In the genomic region with DNA sequence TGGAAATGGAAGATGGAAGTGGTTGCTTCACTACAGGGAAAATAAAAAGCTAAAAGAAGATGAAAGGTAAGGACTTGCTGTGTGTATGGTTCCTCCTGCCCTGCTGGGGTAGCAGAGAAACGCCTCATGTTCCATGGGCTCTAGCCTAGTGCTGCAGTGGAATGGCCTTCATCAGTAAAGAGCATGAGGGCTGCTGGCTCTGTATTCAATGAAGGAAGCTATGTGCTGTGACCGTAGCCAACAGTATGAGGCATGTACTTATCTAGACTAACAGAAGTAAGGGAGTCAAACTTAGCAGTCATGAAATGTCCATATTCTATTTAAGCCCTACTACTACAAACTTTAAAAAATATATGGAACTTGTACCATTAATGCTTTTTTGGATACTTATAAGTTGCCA, we compare ENCODE assay signal across 22 cellular contexts. TPM values are rescaled to one million over a fixed set of nuclear protein-coding genes. Genes with fewer than 3 reads are reported as not detected.
DNase-seq lines count a peak whose midpoint lies in the region; ATAC-seq and TF ChIP-seq lines count a peak whose summit lies in the region.
"Had no signal": no experiment of that assay in that cellular context is flagged by ENCODE, and none has a peak within 500 bp of the region (broad histone marks: within the 10 kb centered on the region; RNA-seq: fewer than 3 reads in every experiment).

No MANE protein-coding gene starts in this region.

- TF ChIP-seq CTCF in CD8-positive, alpha-beta T cell (IDR thresholded peaks at IDR 0.05): no peak
- no peak for TF ChIP-seq CTCF in activated B cell treated with CpG ODN at 0.5 μM for 24 hours (IDR thresholded peaks at IDR 0.05)

- no peaks in the 10 kb centered on the region for H3K4me1 ChIP-seq in CD8-positive, alpha-beta T cell (ENCODE audit: insufficient read depth, low read length)
- H3K4me1 ChIP-seq: esophagus muscularis mucosa, upper lobe of right lung had no signal

- no peaks in the 10 kb centered on the region for H3K27me3 Mint-ChIP-seq in activated T-cell treated with anti-CD3 and anti-CD28 coated beads, Interleukin-2, amount 50 U/mL, for 24 hours
- H3K27me3 Mint-ChIP-seq in activated T-cell treated with anti-CD3 and anti-CD28 coated beads, Interleukin-2, amount 50 U/mL, for 4 hours (ENCODE audit: low read depth): no peaks in the 10 kb centered on the region
- H3K27me3 Mint-ChIP-seq in CD8-positive, alpha-beta T cell (ENCODE audit: low read depth): no peaks in the 10 kb centered on the region
- no peaks in the 10 kb centered on the region for H3K27me3 Mint-ChIP-seq in activated B cell treated with CpG ODN at 0.5 μM for 24 hours
- no peaks in the 10 kb centered on the region for H3K27me3 Mint-ChIP-seq in natural killer cell treated with Interleukin-12 subunit alpha and Interleukin-12 subunit beta and Interleukin-15 and Interleukin-18, amount 100 ng/mL, for 72 hours

- POLR2A ChIA-PET in CD8-positive, alpha-beta T cell (lab: Charles Lee): interaction anchor here (0.7 to 1.0 kb wide), 2 partner anchors 27 to 46 kb away, joined by 3 to 4 read pairs; no protein-coding TSS in a partner anchor
- POLR2A ChIA-PET in activated B cell treated with CpG ODN at 0.5 μM for 24 hours (lab: Charles Lee): no interaction called here

- H3K9me3 ChIP-seq in CD8-positive, alpha-beta T cell (ENCODE audit: low read length): no peaks in the 10 kb centered on the region
- H3K9me3 ChIP-seq: adrenal gland, esophagus muscularis mucosa, upper lobe of right lung had no signal

- H3K36me3 ChIP-seq in CD8-positive, alpha-beta T cell (ENCODE audit: insufficient read depth, low read length): peaks cover 47% of the 10 kb centered on the region

- H3K27ac Mint-ChIP-seq in activated T-cell treated with anti-CD3 and anti-CD28 coated beads, Interleukin-2, amount 50 U/mL, for 24 hours: peak overlapping the region; percentile 86
- H3K27ac Mint-ChIP-seq in CD8-positive, alpha-beta T cell: peak overlapping the region; percentile 45
- H3K27ac Mint-ChIP-seq in activated B cell treated with CpG ODN at 0.5 μM for 24 hours: peak overlapping the region; percentile 56
- peak overlapping the region; percentile 24 to 75 for H3K27ac Mint-ChIP-seq in natural killer cell treated with Interleukin-12 subunit alpha and Interleukin-12 subunit beta and Interleukin-15 and Interleukin-18, amount 100 ng/mL, for 72 hours

- no peaks in the 10 kb centered on the region for H3K9me3 Mint-ChIP-seq in activated T-cell treated with anti-CD3 and anti-CD28 coated beads, Interleukin-2, amount 50 U/mL, for 24 hours
- no peaks in the 10 kb centered on the region for H3K9me3 Mint-ChIP-seq in activated T-cell treated with anti-CD3 and anti-CD28 coated beads, Interleukin-2, amount 50 U/mL, for 4 hours
- H3K9me3 Mint-ChIP-seq in CD8-positive, alpha-beta T cell: no peaks in the 10 kb centered on the region
- no peaks in the 10 kb centered on the region for H3K9me3 Mint-ChIP-seq in activated B cell treated with CpG ODN at 0.5 μM for 24 hours
- no peaks in the 10 kb centered on the region for H3K9me3 Mint-ChIP-seq in natural killer cell treated with Interleukin-12 subunit alpha and Interleukin-12 subunit beta and Interleukin-15 and Interleukin-18, amount 100 ng/mL, for 72 hours

- H3K27ac ChIP-seq in CD8-positive, alpha-beta T cell (ENCODE audit: low read depth, low read length): no peak overlapping the region
- H3K27ac ChIP-seq: brain microvascular endothelial cell, esophagus muscularis mucosa, upper lobe of right lung had no signal

- no peak overlapping the region for H3K4me3 ChIP-seq in CD8-positive, alpha-beta T cell (ENCODE audit: low read depth, low read length)
- H3K4me3 ChIP-seq: adrenal gland, esophagus muscularis mucosa, upper lobe of right lung had no signal

- H3K4me3 Mint-ChIP-seq in activated T-cell treated with anti-CD3 and anti-CD28 coated beads, Interleukin-2, amount 50 U/mL, for 24 hours: no peak overlapping the region
- H3K4me3 Mint-ChIP-seq in activated T-cell treated with anti-CD3 and anti-CD28 coated beads, Interleukin-2, amount 50 U/mL, for 4 hours: no peak overlapping the region
- no peak overlapping the region for H3K4me3 Mint-ChIP-seq in CD8-positive, alpha-beta T cell
- no peak overlapping the region for H3K4me3 Mint-ChIP-seq in activated B cell treated with CpG ODN at 0.5 μM for 24 hours
- no peak overlapping the region for H3K4me3 Mint-ChIP-seq in natural killer cell treated with Interleukin-12 subunit alpha and Interleukin-12 subunit beta and Interleukin-15 and Interleukin-18, amount 100 ng/mL, for 72 hours

- intact Hi-C loops in CD8-positive, alpha-beta T cell (cut with DNase I, micrococcal nuclease): no loop called here
- intact Hi-C loops in activated B cell treated with CpG ODN at 0.5 μM for 24 hours (cut with micrococcal nuclease): no loop called here

- DNase-seq in activated T-cell treated with anti-CD3 and anti-CD28 coated beads, Interleukin-2, amount 50 U/mL, for 24 hours: no peak
- DNase-seq in activated T-cell treated with anti-CD3 and anti-CD28 coated beads, Interleukin-2, amount 50 U/mL, for 4 hours: no peak
- no peak for DNase-seq in CD8-positive, alpha-beta T cell
- no peak for DNase-seq in activated B cell treated with CpG ODN at 0.5 μM for 24 hours
- DNase-seq in natural killer cell treated with Interleukin-12 subunit alpha and Interleukin-12 subunit beta and Interleukin-15 and Interleukin-18, amount 100 ng/mL, for 72 hours (ENCODE audit: low spot score): no peak
- DNase-seq in COLO668 (lab: John Stamatoyannopoulos, UW; ENCODE audit: unreplicated experiment): no peak
- DNase-seq in EL: no peak
- DNase-seq in pons (ENCODE audit: low spot score): no peak
- DNase-seq: ACHN; activated CD4-positive, alpha-beta T cell treated with anti-CD3 and anti-CD28 coated beads, Interleukin-2, amount 50 U/mL, for 4 hours; adrenal gland; brain microvascular endothelial cell; C1 segment of cervical spinal cord; DMS 273 treated with DMSO at 0.1 percent for 48 hours; IMR-90; kidney; NCI-H1105; NCI-H2081; right cardiac atrium; SIG-M5; upper lobe of right lung had no signal

- no peaks in the 10 kb centered on the region for H3K27me3 ChIP-seq in CD8-positive, alpha-beta T cell (ENCODE audit: insufficient read depth, low read length)
- H3K27me3 ChIP-seq: adrenal gland, brain microvascular endothelial cell, esophagus muscularis mucosa, upper lobe of right lung had no signal

- peaks cover 92% of the 10 kb centered on the region for H3K36me3 Mint-ChIP-seq in activated T-cell treated with anti-CD3 and anti-CD28 coated beads, Interleukin-2, amount 50 U/mL, for 24 hours (ENCODE audit: low read depth)
- H3K36me3 Mint-ChIP-seq in activated T-cell treated with anti-CD3 and anti-CD28 coated beads, Interleukin-2, amount 50 U/mL, for 4 hours (ENCODE audit: insufficient read depth): peaks cover 30% of the 10 kb centered on the region
- H3K36me3 Mint-ChIP-seq in CD8-positive, alpha-beta T cell: peaks cover 59% of the 10 kb centered on the region
- peaks cover 68% of the 10 kb centered on the region for H3K36me3 Mint-ChIP-seq in activated B cell treated with CpG ODN at 0.5 μM for 24 hours (ENCODE audit: low read depth)
- H3K36me3 Mint-ChIP-seq in natural killer cell treated with Interleukin-12 subunit alpha and Interleukin-12 subunit beta and Interleukin-15 and Interleukin-18, amount 100 ng/mL, for 72 hours: peaks cover 24% of the 10 kb centered on the region

- CTCF ChIA-PET in CD8-positive, alpha-beta T cell (lab: Charles Lee): interaction anchor here (0.8 kb wide), 1 partner anchor 9 kb away, joined by 3 read pairs; no protein-coding TSS in a partner anchor
- CTCF ChIA-PET in activated B cell treated with CpG ODN at 0.5 μM for 24 hours (lab: Charles Lee): no interaction called here

- no peak for ATAC-seq in activated T-cell treated with anti-CD3 and anti-CD28 coated beads, Interleukin-2, amount 50 U/mL, for 4 hours
- no peak for ATAC-seq in CD8-positive, alpha-beta T cell
- no peak for ATAC-seq in activated B cell treated with CpG ODN at 0.5 μM for 24 hours (ENCODE audit: low read depth)
- ATAC-seq in natural killer cell treated with Interleukin-12 subunit alpha and Interleukin-12 subunit beta and Interleukin-15 and Interleukin-18, amount 100 ng/mL, for 72 hours: no peak
- ATAC-seq: upper lobe of right lung had no signal

- H3K4me1 Mint-ChIP-seq in activated T-cell treated with anti-CD3 and anti-CD28 coated beads, Interleukin-2, amount 50 U/mL, for 24 hours (ENCODE audit: low read depth): peaks cover 8% of the 10 kb centered on the region
- peaks cover 5% of the 10 kb centered on the region for H3K4me1 Mint-ChIP-seq in activated T-cell treated with anti-CD3 and anti-CD28 coated beads, Interleukin-2, amount 50 U/mL, for 4 hours (ENCODE audit: low read depth)
- peaks cover 3% of the 10 kb centered on the region for H3K4me1 Mint-ChIP-seq in CD8-positive, alpha-beta T cell (ENCODE audit: low read depth)
- no peaks in the 10 kb centered on the region for H3K4me1 Mint-ChIP-seq in activated B cell treated with CpG ODN at 0.5 μM for 24 hours
- peaks cover 3 to 8% of the 10 kb centered on the region in 2 donors for H3K4me1 Mint-ChIP-seq in natural killer cell treated with Interleukin-12 subunit alpha and Interleukin-12 subunit beta and Interleukin-15 and Interleukin-18, amount 100 ng/mL, for 72 hours (ENCODE audit: low read depth in 2 of 2)

RNA-seq across cellular contexts. Expression of a gene that starts 54.3 kb away (rescaled TPM):
- total RNA-seq in activated T-cell treated with anti-CD3 and anti-CD28 coated beads, Interleukin-2, amount 50 U/mL, for 4 hours: 100 to 1,000 TPM; 270 to 301 (median 294) TPM
- 10 to 100 TPM; 62.1 to 70.5 TPM for total RNA-seq in CD8-positive, alpha-beta T cell
- total RNA-seq in activated B cell treated with CpG ODN at 0.5 μM for 24 hours: 289 and 301 TPM in 2 replicates
- total RNA-seq in natural killer cell treated with Interleukin-12 subunit alpha and Interleukin-12 subunit beta and Interleukin-15 and Interleukin-18, amount 100 ng/mL, for 72 hours: 100 to 1,000 TPM; 214 to 225 TPM
